Comparison of ENCODE assay signal across 8 cellular contexts in genomic region chr2:170930132-170931109, GRCh38. TPM values are rescaled to one million over a fixed set of nuclear protein-coding genes. Genes with fewer than 3 reads are reported as not detected.
DNase-seq lines count a peak whose midpoint lies in the region; ATAC-seq and TF ChIP-seq lines count a peak whose summit lies in the region.

No MANE protein-coding gene starts in this region.

- peak overlapping the region; percentile 97 for H3K27ac Mint-ChIP-seq in activated CD8-positive, alpha-beta memory T cell treated with anti-CD3 and anti-CD28 coated beads, Interleukin-2, amount 10 ng/mL, durations not matched to agents 7 days and 5 days

- CTCF ChIA-PET in activated CD8-positive, alpha-beta memory T cell treated with anti-CD3 and anti-CD28 coated beads, Interleukin-2, amount 10 ng/mL, durations not matched to agents 7 days and 5 days (lab: Charles Lee): interaction anchor here (0.6 to 4.3 kb wide), 9 partner anchors 10 to 504 kb away, joined by 3 to 23 read pairs (median 11); partner anchors contain the start of genes DCAF17 and METTL8

- H3K27ac ChIP-seq in esophagus (ENCODE audit: low read depth in 2 of 2, low read length in 1 of 2): peak overlapping the region; percentile 94 to 97
- peak overlapping the region; percentile 88 for H3K27ac ChIP-seq in neutrophil
- peak overlapping the region; percentile 35 for H3K27ac ChIP-seq in urinary bladder (ENCODE audit: low read depth)

- H3K9me3 Mint-ChIP-seq in activated CD8-positive, alpha-beta memory T cell treated with anti-CD3 and anti-CD28 coated beads, Interleukin-2, amount 10 ng/mL, durations not matched to agents 7 days and 5 days (ENCODE audit: low read depth): no peaks in the 10 kb centered on the region

- DNase-seq in activated gamma-delta T cell treated with Interleukin-2 at 50 U/mL for 16 hours (peak; percentile 49), activated gamma-delta T cell (lab: John Stamatoyannopoulos, UW) (no peak), NCI-H526 (lab: John Stamatoyannopoulos, UW) (peak; percentile 69 to 72)
- DNase-seq in activated CD8-positive, alpha-beta memory T cell treated with anti-CD3 and anti-CD28 coated beads, Interleukin-2, amount 10 ng/mL, durations not matched to agents 7 days and 5 days: peak; percentile 83

- H3K9me3 ChIP-seq in esophagus (ENCODE audit: control insufficient read depth in 2 of 2, insufficient read depth in 1 of 2, low read depth in 1 of 2, low read length in 1 of 2): no peaks in the 10 kb centered on the region
- no peaks in the 10 kb centered on the region for H3K9me3 ChIP-seq in neutrophil

- peaks cover 0 to 3% of the 10 kb centered on the region in 2 donors for H3K4me1 ChIP-seq in esophagus (ENCODE audit: control insufficient read depth in 2 of 2, insufficient read depth in 2 of 2, low read length in 1 of 2)
- H3K4me1 ChIP-seq in neutrophil (ENCODE audit: control insufficient read depth in 1 of 2, insufficient read depth in 1 of 2, low read depth in 1 of 2, low read length in 1 of 2): peaks cover 23 to 28% of the 10 kb centered on the region in 2 experiments
- H3K4me1 ChIP-seq in urinary bladder (ENCODE audit: insufficient read depth): no peaks in the 10 kb centered on the region

- no peaks in the 10 kb centered on the region for H3K27me3 Mint-ChIP-seq in activated CD8-positive, alpha-beta memory T cell treated with anti-CD3 and anti-CD28 coated beads, Interleukin-2, amount 10 ng/mL, durations not matched to agents 7 days and 5 days

- peak overlapping the region; percentile 95 for H3K4me3 Mint-ChIP-seq in activated CD8-positive, alpha-beta memory T cell treated with anti-CD3 and anti-CD28 coated beads, Interleukin-2, amount 10 ng/mL, durations not matched to agents 7 days and 5 days

- H3K4me3 ChIP-seq in esophagus (ENCODE audit: low read depth in 1 of 2, low read length in 2 of 2) (peak overlapping the region; percentile 83 to 96), neutrophil (ENCODE audit: low read depth in 1 of 2, low read length in 1 of 2) (peak overlapping the region; percentile 86), urinary bladder (ENCODE audit: low read depth, low read length) (peak overlapping the region; percentile 91)

- peak; percentile 39 for ATAC-seq in HG03159 (IDR thresholded peaks at IDR 0.05; ENCODE audit: unreplicated experiment)
- ATAC-seq in activated CD8-positive, alpha-beta memory T cell treated with anti-CD3 and anti-CD28 coated beads, Interleukin-2, amount 10 ng/mL, durations not matched to agents 7 days and 5 days: peak; percentile 39

- H3K36me3 ChIP-seq in esophagus (ENCODE audit: control insufficient read depth in 2 of 2, insufficient read depth in 2 of 2, low read length in 1 of 2) (peaks cover 0 to 2% of the 10 kb centered on the region in 2 donors), neutrophil (no peaks in the 10 kb centered on the region), urinary bladder (ENCODE audit: insufficient read depth) (no peaks in the 10 kb centered on the region)

- H3K27me3 ChIP-seq in esophagus (ENCODE audit: control insufficient read depth in 1 of 2, insufficient read depth in 2 of 2, low read length in 2 of 2) (no peaks in the 10 kb centered on the region), neutrophil (no peaks in the 10 kb centered on the region)

- WGBS in esophagus, 2 donors: 7 to 8% methylated on average over 18 of the region's 18 CpGs
- 8% methylated on average over 18 of the region's 18 CpGs for WGBS in urinary bladder

- peaks cover 18% of the 10 kb centered on the region for H3K36me3 Mint-ChIP-seq in activated CD8-positive, alpha-beta memory T cell treated with anti-CD3 and anti-CD28 coated beads, Interleukin-2, amount 10 ng/mL, durations not matched to agents 7 days and 5 days

- no peak for TF ChIP-seq CTCF in neutrophil (IDR thresholded peaks at IDR 0.05)

- H3K4me1 Mint-ChIP-seq in activated CD8-positive, alpha-beta memory T cell treated with anti-CD3 and anti-CD28 coated beads, Interleukin-2, amount 10 ng/mL, durations not matched to agents 7 days and 5 days: peaks cover 38% of the 10 kb centered on the region

RNA-seq across cellular contexts. Expression of gene GORASP2, which starts 1.4 kb away (rescaled TPM):
- 10 to 100 TPM; 45.3 to 64.4 TPM for total RNA-seq in activated CD8-positive, alpha-beta memory T cell treated with anti-CD3 and anti-CD28 coated beads, Interleukin-2, amount 10 ng/mL, durations not matched to agents 7 days and 5 days
- 10 to 100 TPM; 27.6 to 49.5 TPM for polyA plus RNA-seq in esophagus
- total RNA-seq in urinary bladder: 35.5 TPM
- polyA plus RNA-seq in urinary bladder: 53.0 TPM

Comparison
In these comparisons a context has a peak if more than half of its experiments do, and no peak if none do; other contexts are left out.
1. H3K27ac ChIP-seq: peak in every context shown above with its lines; median percentile 96 in esophagus; 88 in neutrophil; 35 in urinary bladder.